Comparison of ENCODE assay signal across 24 cellular contexts in genomic region chr12:68178184-68178583, GRCh38. TPM values are rescaled to one million over a fixed set of nuclear protein-coding genes. Genes with fewer than 3 reads are reported as not detected.
DNase-seq lines count a peak whose midpoint lies in the region; ATAC-seq and TF ChIP-seq lines count a peak whose summit lies in the region.
"Had no signal": no experiment of that assay in that cellular context is flagged by ENCODE, and none has a peak within 500 bp of the region (broad histone marks: within the 10 kb centered on the region; RNA-seq: fewer than 3 reads in every experiment).

No MANE protein-coding gene starts in this region.

- peak overlapping the region; percentile 38 for H3K27ac ChIP-seq in CD4-positive, alpha-beta T cell (ENCODE audit: low read depth, low read length)
- H3K27ac ChIP-seq in CD8-positive, alpha-beta T cell (ENCODE audit: low read depth, low read length): no peak overlapping the region
- H3K27ac ChIP-seq in colonic mucosa: no peak overlapping the region
- H3K27ac ChIP-seq: KMS-11, RWPE1 had no signal

- intact Hi-C loops in activated naive CD4-positive, alpha-beta T cell treated with anti-CD3 and anti-CD28 coated beads for 36 hours (cut with micrococcal nuclease): loop anchor here (5.0 kb wide), 4 partner anchors 136 to 526 kb away; partner anchors contain the start of gene RAP1B
- intact Hi-C loops in CD4-positive, alpha-beta T cell (cut with DNase I, micrococcal nuclease): loop anchor here in 1 of 2 experiments (5.0 kb wide), 1 partner anchor 154 kb away; the partner anchor contains the start of gene MDM1
- intact Hi-C loops in CD8-positive, alpha-beta T cell (cut with DNase I, micrococcal nuclease): loop anchor here (5.0 to 10.0 kb wide), 3 partner anchors 44 to 913 kb away; partner anchors contain the start of genes CAND1 (in 1 of the 2) and DYRK2 (in 1 of the 2)
- intact Hi-C loops in colonic mucosa (cut with DNase I): no loop called here

- H3K4me1 Mint-ChIP-seq in activated naive CD4-positive, alpha-beta T cell treated with anti-CD3 and anti-CD28 coated beads for 36 hours (ENCODE audit: low read depth): peaks cover 82% of the 10 kb centered on the region
- H3K4me1 Mint-ChIP-seq in CD4-positive, alpha-beta T cell (ENCODE audit: low read depth): peaks cover 75% of the 10 kb centered on the region
- peaks cover 80% of the 10 kb centered on the region for H3K4me1 Mint-ChIP-seq in CD8-positive, alpha-beta T cell (ENCODE audit: low read depth)

- CTCF ChIA-PET in activated naive CD4-positive, alpha-beta T cell treated with anti-CD3 and anti-CD28 coated beads for 36 hours (lab: Charles Lee): interaction anchor here (0.5 to 1.6 kb wide), 3 partner anchors 11 to 1049 kb away, joined by 3 to 5 read pairs (median 3); no protein-coding TSS in a partner anchor
- CTCF ChIA-PET in CD4-positive, alpha-beta T cell (lab: Charles Lee): no interaction called here
- CTCF ChIA-PET in CD8-positive, alpha-beta T cell (lab: Charles Lee): interaction anchor here (1.4 kb wide), 2 partner anchors 19 to 20 kb away, joined by 3 read pairs; no protein-coding TSS in a partner anchor

- no peak overlapping the region for H3K4me3 ChIP-seq in CD8-positive, alpha-beta T cell (ENCODE audit: low read depth, low read length)
- H3K4me3 ChIP-seq in choroid plexus epithelial cell (ENCODE audit: low read depth, low read length) (no peak overlapping the region), colonic mucosa (no peak overlapping the region)
- H3K4me3 ChIP-seq: GM23338, HAP-1 had no signal

- H3K9me3 ChIP-seq in CD4-positive, alpha-beta T cell (ENCODE audit: control insufficient read depth, low read length): no peaks in the 10 kb centered on the region
- no peaks in the 10 kb centered on the region for H3K9me3 ChIP-seq in CD8-positive, alpha-beta T cell (ENCODE audit: low read length)
- no peaks in the 10 kb centered on the region for H3K9me3 ChIP-seq in colonic mucosa
- H3K9me3 ChIP-seq: HAP-1 had no signal

- no peak for TF ChIP-seq CTCF in CD4-positive, alpha-beta T cell (IDR thresholded peaks at IDR 0.05)
- no peak for TF ChIP-seq CTCF in CD8-positive, alpha-beta T cell (IDR thresholded peaks at IDR 0.05)
- no peak for TF ChIP-seq CTCF in choroid plexus epithelial cell (conservative IDR thresholded peaks at IDR 0.05; ENCODE audit: low read depth, low read length)
- TF ChIP-seq CTCF in colonic mucosa (IDR thresholded peaks at IDR 0.05): no peak

- H3K36me3 Mint-ChIP-seq in activated naive CD4-positive, alpha-beta T cell treated with anti-CD3 and anti-CD28 coated beads for 36 hours (ENCODE audit: low read depth): peaks cover 2% of the 10 kb centered on the region
- no peaks in the 10 kb centered on the region for H3K36me3 Mint-ChIP-seq in CD4-positive, alpha-beta T cell (ENCODE audit: low read depth)
- H3K36me3 Mint-ChIP-seq in CD8-positive, alpha-beta T cell: no peaks in the 10 kb centered on the region
- H3K36me3 Mint-ChIP-seq: CD8-positive, alpha-beta memory T cell had no signal

- H3K9me3 Mint-ChIP-seq in activated naive CD4-positive, alpha-beta T cell treated with anti-CD3 and anti-CD28 coated beads for 36 hours: peaks cover 5% of the 10 kb centered on the region
- no peaks in the 10 kb centered on the region for H3K9me3 Mint-ChIP-seq in CD4-positive, alpha-beta T cell
- H3K9me3 Mint-ChIP-seq in CD8-positive, alpha-beta T cell: peaks cover 3% of the 10 kb centered on the region
- H3K9me3 Mint-ChIP-seq: CD8-positive, alpha-beta memory T cell; GM23338 had no signal

- no peaks in the 10 kb centered on the region for H3K36me3 ChIP-seq in CD8-positive, alpha-beta T cell (ENCODE audit: insufficient read depth, low read length)
- H3K36me3 ChIP-seq in colonic mucosa: no peaks in the 10 kb centered on the region
- H3K36me3 ChIP-seq: HAP-1 had no signal

- no peaks in the 10 kb centered on the region for H3K27me3 Mint-ChIP-seq in activated naive CD4-positive, alpha-beta T cell treated with anti-CD3 and anti-CD28 coated beads for 36 hours (ENCODE audit: low read depth)
- no peaks in the 10 kb centered on the region for H3K27me3 Mint-ChIP-seq in CD4-positive, alpha-beta T cell
- no peaks in the 10 kb centered on the region for H3K27me3 Mint-ChIP-seq in CD8-positive, alpha-beta T cell (ENCODE audit: low read depth)
- H3K27me3 Mint-ChIP-seq: CD8-positive, alpha-beta memory T cell had no signal

- H3K4me1 ChIP-seq in CD8-positive, alpha-beta T cell (ENCODE audit: insufficient read depth, low read length): peaks cover 81% of the 10 kb centered on the region
- no peaks in the 10 kb centered on the region for H3K4me1 ChIP-seq in colonic mucosa
- H3K4me1 ChIP-seq: HAP-1 had no signal

- H3K4me3 Mint-ChIP-seq in activated naive CD4-positive, alpha-beta T cell treated with anti-CD3 and anti-CD28 coated beads for 36 hours: no peak overlapping the region
- no peak overlapping the region for H3K4me3 Mint-ChIP-seq in CD4-positive, alpha-beta T cell
- no peak overlapping the region for H3K4me3 Mint-ChIP-seq in CD8-positive, alpha-beta T cell
- H3K4me3 Mint-ChIP-seq: GM23338 had no signal

- DNase-seq in activated naive CD4-positive, alpha-beta T cell treated with anti-CD3 and anti-CD28 coated beads for 36 hours: no peak
- DNase-seq in activated naive CD4-positive, alpha-beta T cell treated with Interleukin-2 at 50 U/mL for 16 hours: no peak
- no peak for DNase-seq in CD4-positive, alpha-beta T cell
- DNase-seq in CD8-positive, alpha-beta T cell: no peak
- DNase-seq in choroid plexus epithelial cell (ENCODE audit: low read depth) (peak; percentile 7), EL (no peak), colonic mucosa (no peak)
- no peak for DNase-seq in stimulated activated CD4-positive, alpha-beta T cell treated with anti-CD3 and anti-CD28 coated beads, Interleukin-2, amount 100 ng/mL, for 24 hours
- DNase-seq: CD8-positive, alpha-beta memory T cell; GDM1; NCI-H1105; NCI-H146; NCI-H2029; NCI-H226; NCI-H524; NCI-H774; NK-92 treated with Interleukin-12 subunit alpha and Interleukin-12 subunit beta, amount 100 ng/mL, for 24 hours; SHP77 treated with DMSO at 0.1 percent for 48 hours had no signal

- H3K27ac Mint-ChIP-seq in activated naive CD4-positive, alpha-beta T cell treated with anti-CD3 and anti-CD28 coated beads for 36 hours: peak overlapping the region; percentile 86
- peak overlapping the region; percentile 91 for H3K27ac Mint-ChIP-seq in CD4-positive, alpha-beta T cell
- peak overlapping the region; percentile 95 for H3K27ac Mint-ChIP-seq in CD8-positive, alpha-beta T cell
- H3K27ac Mint-ChIP-seq: GM23338 had no signal

- no peak overlapping the region for H3K9ac ChIP-seq in colonic mucosa (ENCODE audit: low read depth in 2 of 2, low read length in 2 of 2)
- H3K9ac ChIP-seq: KMS-11 had no signal

- no peaks in the 10 kb centered on the region for H3K27me3 ChIP-seq in CD4-positive, alpha-beta T cell (ENCODE audit: control insufficient read depth, insufficient read depth, low read length)
- no peaks in the 10 kb centered on the region for H3K27me3 ChIP-seq in CD8-positive, alpha-beta T cell (ENCODE audit: insufficient read depth, low read length)
- H3K27me3 ChIP-seq in colonic mucosa: no peaks in the 10 kb centered on the region

- no peak for ATAC-seq in CD4-positive, alpha-beta T cell (ENCODE audit: poor library complexity)
- no peak for ATAC-seq in CD8-positive, alpha-beta T cell
- ATAC-seq: GM23338 had no signal

- POLR2A ChIA-PET in CD4-positive, alpha-beta T cell (lab: Charles Lee): interaction anchor here (2.8 kb wide), 1 partner anchor 11 kb away, joined by 15 read pairs; no protein-coding TSS in a partner anchor
- POLR2A ChIA-PET in CD8-positive, alpha-beta T cell (lab: Charles Lee): interaction anchor here (0.5 kb wide), 1 partner anchor 16 kb away, joined by 6 read pairs; no protein-coding TSS in a partner anchor

RNA-seq across cellular contexts. Expression of gene IFNG, which starts 18.6 kb away (rescaled TPM):
- 10 to 100 TPM; 48.8 to 49.1 TPM for total RNA-seq in activated naive CD4-positive, alpha-beta T cell treated with anti-CD3 and anti-CD28 coated beads for 36 hours
- total RNA-seq in CD4-positive, alpha-beta T cell: 1 to 10 TPM; 2.9 to 3.2 TPM
- total RNA-seq in CD8-positive, alpha-beta T cell: 1 to 10 TPM; 8.9 to 9.9 TPM
- 1 to 10 TPM in 1 of 2 donors, not detected in 1; 1.1 TPM for total RNA-seq in colonic mucosa
- total RNA-seq: Daoy, GM23338, HT1080 had no signal

RNA-seq across cellular contexts. Expression of gene IL26, which starts 47.4 kb away (rescaled TPM):
- under 1 TPM; 0.33 to 0.42 TPM for total RNA-seq in activated naive CD4-positive, alpha-beta T cell treated with anti-CD3 and anti-CD28 coated beads for 36 hours
- total RNA-seq in CD4-positive, alpha-beta T cell: under 1 TPM in 1 of 2 experiments, not detected in 1; 0.25 TPM
- total RNA-seq in CD8-positive, alpha-beta T cell: not detected
- total RNA-seq in colonic mucosa: not detected
- total RNA-seq: Daoy, GM23338, HT1080 had no signal

Comparison
In these comparisons a context has a peak if more than half of its experiments do, and no peak if none do; other contexts are left out.
1. RNA of gene IFNG, which starts 18.6 kb away (total RNA-seq): 48.8 to 49.1 TPM in activated naive CD4-positive, alpha-beta T cell treated with anti-CD3 and anti-CD28 coated beads for 36 hours; 8.9 to 9.9 TPM in CD8-positive, alpha-beta T cell, 2.9 to 3.2 TPM in CD4-positive, alpha-beta T cell and 1.1 TPM in colonic mucosa; every median in the first group is over 4 times any median in the second.
2. Peak in every context shown above with its lines, with median percentiles within 50 percentile points of each other: H3K27ac Mint-ChIP-seq.